9 cellular contexts compared by ENCODE assay signal in the genomic region with DNA sequence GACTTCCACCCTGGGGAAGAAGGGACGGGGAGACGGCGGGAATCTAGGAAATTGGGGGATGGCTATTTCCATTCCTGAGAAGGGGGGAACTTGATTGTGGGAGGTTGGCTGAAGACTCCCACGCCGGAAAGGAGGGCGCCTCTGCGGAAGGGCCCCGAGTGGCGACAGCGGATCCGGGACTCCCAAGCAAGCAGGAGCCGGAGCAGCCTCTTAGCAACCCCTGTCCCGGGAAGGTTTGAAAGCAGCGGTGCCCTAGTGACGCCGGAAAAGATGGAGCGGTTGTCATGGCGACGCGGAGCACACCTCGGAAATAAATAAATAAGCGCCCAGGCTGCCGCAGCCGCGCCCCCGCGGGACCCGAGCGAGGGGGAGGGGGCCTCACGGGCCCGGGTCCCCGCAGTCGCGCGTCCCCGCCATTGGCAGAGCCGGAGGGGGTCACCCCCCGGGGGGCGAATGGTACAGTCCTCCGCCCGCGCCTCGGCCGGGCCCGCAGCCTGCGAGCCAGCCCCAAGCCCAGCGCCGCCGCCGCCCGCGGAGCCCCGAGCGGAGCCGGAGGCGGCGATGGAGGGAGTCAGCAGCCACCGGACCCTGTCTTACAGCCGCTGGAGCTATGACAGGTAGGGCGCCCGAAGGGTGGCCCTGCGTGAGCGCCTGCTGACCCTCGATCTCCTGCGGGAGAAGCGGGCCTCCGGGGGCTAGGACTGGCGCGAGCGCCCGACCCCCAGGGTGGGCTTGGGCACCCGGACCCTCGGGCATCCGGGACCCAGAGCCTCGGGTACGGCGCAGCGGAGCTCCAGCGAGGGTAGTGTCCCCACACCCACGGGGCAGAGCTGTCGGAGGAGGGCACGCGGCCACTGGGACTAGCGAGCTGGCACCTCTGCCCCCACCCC. TPM values are rescaled to one million over a fixed set of nuclear protein-coding genes. Genes with fewer than 3 reads are reported as not detected.
DNase-seq lines count a peak whose midpoint lies in the region; ATAC-seq and TF ChIP-seq lines count a peak whose summit lies in the region.
"Had no signal": no experiment of that assay in that cellular context is flagged by ENCODE, and none has a peak within 500 bp of the region (broad histone marks: within the 10 kb centered on the region; RNA-seq: fewer than 3 reads in every experiment).

No MANE protein-coding gene starts in this region.

- peaks cover 12% of the 10 kb centered on the region for H3K4me1 Mint-ChIP-seq in activated naive CD4-positive, alpha-beta T cell treated with anti-CD3 and anti-CD28 coated beads for 36 hours (ENCODE audit: low read depth)

- TF ChIP-seq POLR2A in stomach (IDR thresholded peaks at IDR 0.05), result no peak

- no peak overlapping the region for H3K27ac ChIP-seq in Panc1 (ENCODE audit: low read length)
- H3K27ac ChIP-seq in neural cell (ENCODE audit: low read length), result peak overlapping the region; percentile 68
- H3K27ac ChIP-seq in stomach, result peak overlapping the region; percentile 26 to 91 (median 77)
- H3K27ac ChIP-seq: C4-2B had no signal

- peak overlapping the region; percentile 48 for H3K4me2 ChIP-seq in neural cell (ENCODE audit: low read length)

- H3K27ac Mint-ChIP-seq in activated naive CD4-positive, alpha-beta T cell treated with anti-CD3 and anti-CD28 coated beads for 36 hours, result no peak overlapping the region

- POLR2A ChIA-PET in Panc1 (lab: Charles Lee), result no interaction called here

- peak overlapping the region; percentile 91 for H3K9ac ChIP-seq in neural cell (ENCODE audit: low read length)

- CTCF ChIA-PET in Panc1 (lab: Charles Lee), result interaction anchor here (0.6 to 1.8 kb wide), 4 partner anchors 11 to 131 kb away, joined by 3 to 5 read pairs (median 4); no protein-coding TSS in a partner anchor
- CTCF ChIA-PET in activated naive CD4-positive, alpha-beta T cell treated with anti-CD3 and anti-CD28 coated beads for 36 hours (lab: Charles Lee), result interaction anchor here (1.6 to 4.3 kb wide), 2 partner anchors 12 to 14 kb away, joined by 5 to 28 read pairs; no protein-coding TSS in a partner anchor

- H4K20me1 ChIP-seq in neural cell (ENCODE audit: insufficient read depth), result no peaks in the 10 kb centered on the region

- H3K36me3 ChIP-seq in Panc1 (ENCODE audit: control insufficient read depth, insufficient read depth, low read length), result no peaks in the 10 kb centered on the region
- no peaks in the 10 kb centered on the region for H3K36me3 ChIP-seq in neural cell (ENCODE audit: insufficient read depth, low read length)
- no peaks in the 10 kb centered on the region for H3K36me3 ChIP-seq in stomach

- no peaks in the 10 kb centered on the region for H3K9me3 Mint-ChIP-seq in activated naive CD4-positive, alpha-beta T cell treated with anti-CD3 and anti-CD28 coated beads for 36 hours

- intact Hi-C loops in Panc1 (cut with micrococcal nuclease; ENCODE audit: unreplicated experiment), result no loop called here
- intact Hi-C loops in activated naive CD4-positive, alpha-beta T cell treated with anti-CD3 and anti-CD28 coated beads for 36 hours (cut with micrococcal nuclease), result loop anchor here (2.0 kb wide), 1 partner anchor 32 kb away; the partner anchor contains the start of gene EIF3F
- intact Hi-C loops in stomach (cut with DNase I; ENCODE audit: low total_unique reads), result no loop called here

- TF ChIP-seq RAD21 in neural cell (conservative IDR thresholded peaks at IDR 0.05), result peak; percentile 28

- no peaks in the 10 kb centered on the region for H3K79me2 ChIP-seq in neural cell (replicated peaks; ENCODE audit: insufficient read depth, low read length)

- H3K4me3 ChIP-seq in Panc1 (ENCODE audit: low read depth in 2 of 2, low read length in 2 of 2) (peak overlapping the region; percentile 43 to 61), neural cell (ENCODE audit: low read length) (peak overlapping the region; percentile 95), stomach (peak overlapping the region; percentile 57 to 75 (median 68))

- no peaks in the 10 kb centered on the region for H3K36me3 Mint-ChIP-seq in activated naive CD4-positive, alpha-beta T cell treated with anti-CD3 and anti-CD28 coated beads for 36 hours (ENCODE audit: low read depth)

- TF ChIP-seq EP300 in neural cell (conservative IDR thresholded peaks at IDR 0.05; ENCODE audit: poor library complexity, severe bottlenecking), result peak; percentile 74
- TF ChIP-seq EP300 in stomach (IDR thresholded peaks at IDR 0.05), result no peak

- no peaks in the 10 kb centered on the region for H3K9me2 ChIP-seq in neural cell (ENCODE audit: insufficient read depth, low read length)

- no peaks in the 10 kb centered on the region for H3F3A ChIP-seq in neural cell (ENCODE audit: insufficient read depth, low read length, poor library complexity, severe bottlenecking)

- peaks cover 38% of the 10 kb centered on the region for H3K27me3 Mint-ChIP-seq in activated naive CD4-positive, alpha-beta T cell treated with anti-CD3 and anti-CD28 coated beads for 36 hours (ENCODE audit: low read depth)

- H3K27me3 ChIP-seq in Panc1 (ENCODE audit: control insufficient read depth, insufficient read depth, low read length) (peaks cover 42% of the 10 kb centered on the region), neural cell (ENCODE audit: insufficient read depth, low read depth, low read length) (peaks cover 16% of the 10 kb centered on the region), stomach (peaks cover 0 to 58% (median 37%) of the 10 kb centered on the region in 3 donors)

- H3K9me3 ChIP-seq in Panc1 (ENCODE audit: control insufficient read depth, insufficient read depth, low read depth, low read length), result no peaks in the 10 kb centered on the region
- no peaks in the 10 kb centered on the region for H3K9me3 ChIP-seq in neural cell (ENCODE audit: low read length)
- H3K9me3 ChIP-seq in stomach, result no peaks in the 10 kb centered on the region

- ATAC-seq in Panc1 (peak; percentile 82), GM18870 (IDR thresholded peaks at IDR 0.05; ENCODE audit: unreplicated experiment) (no peak)

- no TSS peak for BruUV-seq in Panc1 (replicated peaks; lab: Mats Ljungman, UMichigan)

- TF ChIP-seq CTCF in Panc1 (IDR thresholded peaks at IDR 0.05), result no peak
- peak; percentile 18 for TF ChIP-seq CTCF in neural cell (IDR thresholded peaks at IDR 0.05; ENCODE audit: poor library complexity, severe bottlenecking)
- TF ChIP-seq CTCF in stomach (IDR thresholded peaks at IDR 0.05), result no peak

- DNase-seq in NCI-H1417 (lab: John Stamatoyannopoulos, UW), result peak; percentile 47 to 88 (median 85)
- DNase-seq in NCI-H1417 treated with DMSO at 0.1 percent for 48 hours (lab: John Stamatoyannopoulos, UW), result no peak
- no peak for DNase-seq in Panc1 (ENCODE audit: low read depth, low spot score)
- DNase-seq in activated naive CD4-positive, alpha-beta T cell treated with anti-CD3 and anti-CD28 coated beads for 36 hours, result peak; percentile 73
- DNase-seq in germinal center (ENCODE audit: low spot score), result peak; percentile 56
- peak; percentile 61 for DNase-seq in stomach

- H3K4me1 ChIP-seq in Panc1 (ENCODE audit: control insufficient read depth, insufficient read depth, low read length) (no peaks in the 10 kb centered on the region; the same call in 1 of the 2 replicates), stomach (peaks cover 15 to 28% (median 22%) of the 10 kb centered on the region in 4 donors)

- WGBS in stomach, 5 donors, result 1 to 3% (median 2%) methylated on average over 23 to 84 of the region's 84 CpGs

- peak overlapping the region; percentile 69 for H2AFZ ChIP-seq in neural cell (ENCODE audit: low read depth, low read length)

- H3K4me3 Mint-ChIP-seq in activated naive CD4-positive, alpha-beta T cell treated with anti-CD3 and anti-CD28 coated beads for 36 hours, result peak overlapping the region; percentile 48

- in situ Hi-C loops in Panc1 (cut with HindIII; ENCODE audit: low pct_unique_long_range_greater_than_20kb, low sequenced_read_pairs), result no loop called here

TF ChIP-seq in neural cell, 6 proteins besides CTCF, POLR2A, EP300 and RAD21 (continues in another document):
- TF ChIP-seq SMC3 (conservative IDR thresholded peaks at IDR 0.05; ENCODE audit: poor library complexity) (peak; percentile 46), POLR2AphosphoS5 (IDR thresholded peaks at IDR 0.05) (no peak), TAF1 (IDR thresholded peaks at IDR 0.05; ENCODE audit: low read depth) (no peak), REST (IDR thresholded peaks at IDR 0.05; ENCODE audit: borderline replicate concordance) (no peak)

RNA-seq across cellular contexts. Expression of gene EIF3F, which starts 31.9 kb away (rescaled TPM):
- total RNA-seq in Panc1 (2021; ENCODE audit: unreplicated experiment), result 387 TPM
- polyA plus RNA-seq in Panc1 (2012; ENCODE audit: insufficient read length), result 395 TPM
- total RNA-seq in activated naive CD4-positive, alpha-beta T cell treated with anti-CD3 and anti-CD28 coated beads for 36 hours, result 100 to 1,000 TPM; 365 to 380 TPM
- polyA plus RNA-seq in neural cell, result 266 and 270 TPM in 2 replicates
- 188 and 231 TPM in 2 replicates for polyA minus RNA-seq in neural cell
- 100 to 1,000 TPM; 102 to 204 (median 136) TPM for total RNA-seq in stomach
- polyA plus RNA-seq in stomach, result 100 to 1,000 TPM; 243 to 580 (median 328) TPM

RNA-seq across cellular contexts. Expression of gene NLRP10, which starts 53.7 kb away (rescaled TPM):
- not detected for total RNA-seq in Panc1 (2021; ENCODE audit: unreplicated experiment)
- not detected for polyA plus RNA-seq in Panc1 (2012; ENCODE audit: insufficient read length)
- not detected for total RNA-seq in activated naive CD4-positive, alpha-beta T cell treated with anti-CD3 and anti-CD28 coated beads for 36 hours
- not detected in 2 replicates for polyA plus RNA-seq in neural cell
- polyA minus RNA-seq in neural cell, result not detected in 2 replicates
- not detected for total RNA-seq in stomach
- polyA plus RNA-seq in stomach, result not detected

Comparison
In these comparisons a context has a peak if more than half of its experiments do, and no peak if none do; other contexts are left out.
1. DNase-seq: peak in NCI-H1417 (3 of 3), activated naive CD4-positive, alpha-beta T cell treated with anti-CD3 and anti-CD28 coated beads for 36 hours (single experiment), germinal center (single experiment) and stomach (single experiment); none in NCI-H1417 treated with DMSO at 0.1 percent for 48 hours (single experiment) and Panc1 (single experiment).
2. Peak in every context shown above with its lines, with median percentiles within 50 percentile points of each other: H3K4me3 ChIP-seq.